Comparison of ENCODE assay signal across 9 cellular contexts in genomic region chr6:122381494-122382083, GRCh38. TPM values are rescaled to one million over a fixed set of nuclear protein-coding genes. Genes with fewer than 3 reads are reported as not detected.
A peak's percentile ranks its signal among the peaks of the same experiment; 100 is the strongest.
DNase-seq lines count a peak whose midpoint lies in the region; ATAC-seq, FAIRE-seq and TF ChIP-seq lines count a peak whose summit lies in the region.
"Had no signal": no experiment of that assay in that cellular context is flagged by ENCODE, and none has a peak within 500 bp of the region (broad histone marks: within the 10 kb centered on the region; RNA-seq: fewer than 3 reads in every experiment).

No MANE protein-coding gene starts in this region.

- TF ChIP-seq POLR2A in ovary (IDR thresholded peaks at IDR 0.05) (no peak), vagina (IDR thresholded peaks at IDR 0.05) (no peak)

- H3K27ac ChIP-seq in ovary (no peak overlapping the region), vagina (no peak overlapping the region)

- DNase-seq in Daoy (ENCODE audit: low read depth) (peak; percentile 67), HTR-8/SVneo (ENCODE audit: insufficient read length, low spot score) (peak; percentile 33), RCC 7860 (ENCODE audit: low spot score) (peak; percentile 8), foreskin melanocyte (peak; percentile 53), ovary (peak; percentile 27 to 69 (median 47)), vagina (ENCODE audit: extremely low spot score in 2 of 2) (no peak)

- H3K4me1 Mint-ChIP-seq in activated T-helper 17 cell treated with anti-CD3 and anti-CD28 coated beads, Interleukin-2, amount 50 U/mL, for 72 hours, result peaks cover 3% of the 10 kb centered on the region

- H3K4me3 ChIP-seq in ovary (no peak overlapping the region), vagina (no peak overlapping the region)

- H3K4me1 ChIP-seq in ovary (ENCODE audit: insufficient read depth), result no peaks in the 10 kb centered on the region
- no peaks in the 10 kb centered on the region for H3K4me1 ChIP-seq in vagina

- WGBS in ovary, 3 donors, result 3 to 9% (median 4%) methylated on average over 6 of the region's 6 CpGs

- H3K27me3 Mint-ChIP-seq in activated T-helper 17 cell treated with anti-CD3 and anti-CD28 coated beads, Interleukin-2, amount 50 U/mL, for 72 hours, result peaks cover 7% of the 10 kb centered on the region

- H3K4me3 Mint-ChIP-seq in activated T-helper 17 cell treated with anti-CD3 and anti-CD28 coated beads, Interleukin-2, amount 50 U/mL, for 72 hours, result no peak overlapping the region
- H3K4me3 Mint-ChIP-seq: dendritic cell treated with granulocyte-macrophage colony-stimulating factor and Interleukin-4, amounts not matched to agents 40 ng/mL and 50 ng/mL, for 4 days had no signal

- FAIRE-seq in HTR-8/SVneo (lab: Jason Lieb, UNC) (no peak), RCC 7860 (lab: Jason Lieb, UNC) (no peak)

- H3K27ac Mint-ChIP-seq in activated T-helper 17 cell treated with anti-CD3 and anti-CD28 coated beads, Interleukin-2, amount 50 U/mL, for 72 hours, result no peak overlapping the region
- H3K27ac Mint-ChIP-seq: dendritic cell treated with granulocyte-macrophage colony-stimulating factor and Interleukin-4, amounts not matched to agents 40 ng/mL and 50 ng/mL, for 4 days had no signal

- TF ChIP-seq EP300 in ovary (IDR thresholded peaks at IDR 0.05), result no peak

- no peaks in the 10 kb centered on the region for H3K9me3 Mint-ChIP-seq in activated T-helper 17 cell treated with anti-CD3 and anti-CD28 coated beads, Interleukin-2, amount 50 U/mL, for 72 hours
- H3K9me3 Mint-ChIP-seq: dendritic cell treated with granulocyte-macrophage colony-stimulating factor and Interleukin-4, amounts not matched to agents 40 ng/mL and 50 ng/mL, for 4 days had no signal

- no peaks in the 10 kb centered on the region for H3K9me3 ChIP-seq in ovary
- no peaks in the 10 kb centered on the region for H3K9me3 ChIP-seq in vagina

- intact Hi-C loops in ovary (cut with DNase I) (loop anchor here in 1 of 4 donors (10.0 kb wide), 2 partner anchors 113 to 143 kb away; no protein-coding TSS in a partner anchor), vagina (cut with DNase I) (no loop called here)

- H3K27me3 ChIP-seq in ovary (no peaks in the 10 kb centered on the region), vagina (no peaks in the 10 kb centered on the region)

- H3K36me3 Mint-ChIP-seq in activated T-helper 17 cell treated with anti-CD3 and anti-CD28 coated beads, Interleukin-2, amount 50 U/mL, for 72 hours (ENCODE audit: low read depth), result no peaks in the 10 kb centered on the region

- H3K36me3 ChIP-seq in ovary (no peaks in the 10 kb centered on the region), vagina (no peaks in the 10 kb centered on the region)

- TF ChIP-seq CTCF in ovary (IDR thresholded peaks at IDR 0.05) (peak; percentile 41 to 70 (median 58)), vagina (IDR thresholded peaks at IDR 0.05) (peak; percentile 46 to 77 (median 70))

- peak; percentile 100 for ATAC-seq in GM21526 (IDR thresholded peaks at IDR 0.05; ENCODE audit: low FRiP score, unreplicated experiment)
- ATAC-seq in activated T-helper 17 cell treated with anti-CD3 and anti-CD28 coated beads, Interleukin-2, amount 50 U/mL, for 72 hours (replicated peaks), result peak; percentile 77

RNA-seq across cellular contexts. Expression of gene HSF2, which starts 17.9 kb away (rescaled TPM):
- 32.7 and 38.2 TPM in 2 replicates for total RNA-seq in Daoy (2014; rRNA removed; shearing (Covaris generic))
- 10 to 100 TPM; 11.6 to 14.0 TPM for total RNA-seq in activated T-helper 17 cell treated with anti-CD3 and anti-CD28 coated beads, Interleukin-2, amount 50 U/mL, for 72 hours
- total RNA-seq in ovary (10 to 100 TPM; 14.0 to 28.1 (median 17.3) TPM), vagina (27.5 TPM)
- 10 to 100 TPM; 15.1 to 18.3 TPM for polyA plus RNA-seq in ovary

Comparison
In these comparisons a context has a peak if more than half of its experiments do, and no peak if none do; other contexts are left out.
1. DNase-seq: peak in Daoy (single experiment), HTR-8/SVneo (single experiment), RCC 7860 (single experiment), foreskin melanocyte (single experiment) and ovary (5 of 5); none in vagina (0 of 2).